16 cellular contexts compared by ENCODE assay signal in genomic region chr19:2933490-2933910, GRCh38. TPM values are rescaled to one million over a fixed set of nuclear protein-coding genes. Genes with fewer than 3 reads are reported as not detected.
DNase-seq lines count a peak whose midpoint lies in the region; ATAC-seq, FAIRE-seq and TF ChIP-seq lines count a peak whose summit lies in the region.
"Had no signal": no experiment of that assay in that cellular context is flagged by ENCODE, and none has a peak within 500 bp of the region (broad histone marks: within the 10 kb centered on the region; RNA-seq: fewer than 3 reads in every experiment).

No MANE protein-coding gene starts in this region.

- H3K27ac ChIP-seq in A549, result no peak overlapping the region
- no peak overlapping the region for H3K27ac ChIP-seq in HCT116 (ENCODE audit: low read depth, low read length)
- no peak overlapping the region for H3K27ac ChIP-seq in K562 (ENCODE audit: extremely low read depth, low read depth, low read length)
- H3K27ac ChIP-seq in liver (ENCODE audit: low read depth in 1 of 2, low read length in 2 of 2), result no peak overlapping the region
- no peak overlapping the region for H3K27ac ChIP-seq in gastroesophageal sphincter

- FAIRE-seq in A549 (lab: Jason Lieb, UNC), result no peak
- FAIRE-seq in K562 (lab: Jason Lieb, UNC), result no peak
- no peak for FAIRE-seq in RCC 7860 (lab: Jason Lieb, UNC)

- WGBS in A549 (ENCODE audit: missing lambda C conversion rate), result 95% methylated on average over 18 of the region's 18 CpGs
- WGBS in K562 (ENCODE audit: insufficient coverage, low coverage, missing lambda C conversion rate), result 94% methylated on average over 18 of the region's 18 CpGs
- WGBS in liver, result 98% methylated on average over 18 of the region's 18 CpGs
- 91 to 100% methylated on average over 13 to 17 of the region's 18 CpGs for WGBS in gastroesophageal sphincter (ENCODE audit: low coverage in 1 of 2), 2 donors

- no peaks in the 10 kb centered on the region for H4K20me1 ChIP-seq in HCT116 (ENCODE audit: insufficient read depth)
- H4K20me1 ChIP-seq in K562 (replicated peaks; ENCODE audit: control insufficient read depth, insufficient read depth, low read length), result no peaks in the 10 kb centered on the region

- H3K4me3 ChIP-seq in A549, result no peak overlapping the region
- H3K4me3 ChIP-seq in HCT116 (replicated peaks in 1 of 2; ENCODE audit: low read depth in 1 of 2, low read length in 2 of 2), result no peak overlapping the region
- no peak overlapping the region for H3K4me3 ChIP-seq in K562
- peak overlapping the region in 2 of 3 donors; percentile 52 to 56 for H3K4me3 ChIP-seq in liver (ENCODE audit: low read depth in 1 of 3, low read length in 3 of 3)
- H3K4me3 ChIP-seq in gastroesophageal sphincter, result no peak overlapping the region

- intact Hi-C loops in HCT116 (cut with micrococcal nuclease), result loop anchor here (10.0 kb wide), 1 partner anchor 89 kb away; the partner anchor contains the start of gene ZNF555
- intact Hi-C loops in K562 (cut with micrococcal nuclease), result no loop called here

- no peaks in the 10 kb centered on the region for H3K9me2 ChIP-seq in HCT116 (ENCODE audit: insufficient read depth)

- no peaks in the 10 kb centered on the region for H3K4me1 ChIP-seq in A549
- no peaks in the 10 kb centered on the region for H3K4me1 ChIP-seq in HCT116 (ENCODE audit: control insufficient read depth in 1 of 2, insufficient read depth in 2 of 2, low read length in 2 of 2)
- no peaks in the 10 kb centered on the region for H3K4me1 ChIP-seq in K562 (replicated peaks in 1 of 2; ENCODE audit: control insufficient read depth in 2 of 2, insufficient read depth in 2 of 2, low read length in 2 of 2)
- H3K4me1 ChIP-seq in liver (ENCODE audit: control insufficient read depth in 4 of 4, insufficient read depth in 4 of 4, low read length in 3 of 4), result no peaks in the 10 kb centered on the region
- H3K4me1 ChIP-seq in gastroesophageal sphincter, result no peaks in the 10 kb centered on the region

- RAD21 ChIA-PET in HCT116 (lab: Charles Lee; ENCODE audit: low non-redundant PET in 1 of 2, low total read pairs in 2 of 2, uncharacterized antibody in 2 of 2, unreplicated experiment in 2 of 2), result no interaction called here

- POLR2A ChIA-PET in A549 (lab: Yijun Ruan, JAX) (no interaction called here), HCT116 (lab: Charles Lee) (interaction anchor here (0.7 kb wide), 1 partner anchor 33 kb away, joined by 3 read pairs; the partner anchor contains the start of gene ZNF57), K562 (lab: Yijun Ruan, JAX) (interaction anchor here (1.1 kb wide), 1 partner anchor 17 kb away, joined by 3 read pairs; no protein-coding TSS in a partner anchor)

- H3K4me2 ChIP-seq in A549 (no peak overlapping the region), HCT116 (ENCODE audit: low read length) (no peak overlapping the region), K562 (ENCODE audit: insufficient read depth, low read length) (no peak overlapping the region)

- H3K27me3 ChIP-seq in HCT116 (ENCODE audit: insufficient read depth, low read length) (no peaks in the 10 kb centered on the region), K562 (ENCODE audit: control insufficient read depth in 2 of 2, insufficient read depth in 2 of 2, low read length in 2 of 2) (no peaks in the 10 kb centered on the region), liver (ENCODE audit: control insufficient read depth in 4 of 4, insufficient read depth in 4 of 4, low read length in 3 of 4) (no peaks in the 10 kb centered on the region), gastroesophageal sphincter (no peaks in the 10 kb centered on the region)

- CTCF ChIA-PET in A549 (lab: Yijun Ruan, JAX), result no interaction called here
- CTCF ChIA-PET in HCT116 (lab: Charles Lee), result no interaction called here
- CTCF ChIA-PET in K562 (lab: Yijun Ruan, JAX; ENCODE audit: low intra/inter-chr PET ratio), result no interaction called here

- H3K9me3 ChIP-seq in A549 (peaks cover 55% of the 10 kb centered on the region), HCT116 (ENCODE audit: control insufficient read depth in 1 of 2, insufficient read depth in 1 of 2, low read depth in 1 of 2, low read length in 2 of 2) (peaks cover 30 to 33% of the 10 kb centered on the region in 2 experiments; a peak in 3 of 4 replicates), K562 (replicated peaks; ENCODE audit: control insufficient read depth, insufficient read depth, low read depth, low read length) (peaks cover 40% of the 10 kb centered on the region), liver (ENCODE audit: control insufficient read depth in 4 of 4, low read length in 3 of 4) (peaks cover 23 to 48% (median 30%) of the 10 kb centered on the region in 4 donors), gastroesophageal sphincter (peaks cover 0 to 39% (median 9%) of the 10 kb centered on the region in 3 donors)

- no peak for TF ChIP-seq CTCF in A549 (IDR thresholded peaks at IDR 0.05)
- no peak for TF ChIP-seq CTCF in HCT116 (IDR thresholded peaks at IDR 0.05 in 2 of 3, conservative IDR thresholded peaks at IDR 0.05 in 1 of 3; ENCODE audit: borderline replicate concordance in 1 of 3, insufficient read depth in 1 of 3, low read depth in 2 of 3, low read length in 2 of 3)
- TF ChIP-seq CTCF in K562 (IDR thresholded peaks at IDR 0.05 in 2 of 3, conservative IDR thresholded peaks at IDR 0.05 in 1 of 3; ENCODE audit: insufficient read depth in 2 of 3, low read depth in 1 of 3, low read length in 3 of 3), result no peak
- no peak for TF ChIP-seq CTCF in liver (IDR thresholded peaks at IDR 0.05; ENCODE audit: low read depth, low read length, missing input control)
- TF ChIP-seq CTCF in gastroesophageal sphincter (IDR thresholded peaks at IDR 0.05), result no peak

- H3K9ac ChIP-seq in HCT116 (ENCODE audit: low read length) (no peak overlapping the region), K562 (ENCODE audit: insufficient read depth in 1 of 2, low read depth in 2 of 2, low read length in 2 of 2) (no peak overlapping the region), liver (ENCODE audit: low read depth in 1 of 2, low read length in 2 of 2) (no peak overlapping the region)

- TF ChIP-seq EP300 in A549 (IDR thresholded peaks at IDR 0.05) (no peak), K562 (IDR thresholded peaks at IDR 0.05; ENCODE audit: low read length) (no peak), gastroesophageal sphincter (IDR thresholded peaks at IDR 0.05) (no peak)

- ATAC-seq in A549, result no peak
- no peak for ATAC-seq in HCT116
- no peak for ATAC-seq in K562
- no peak for ATAC-seq in gastroesophageal sphincter
- ATAC-seq: CD8-positive, alpha-beta T cell; PC-3 had no signal

- H2AFZ ChIP-seq in HCT116 (ENCODE audit: low read depth, low read length, poor library complexity, severe bottlenecking) (no peak overlapping the region), K562 (ENCODE audit: low read depth, low read length) (no peak overlapping the region)

- DNase-seq in A549 (ENCODE audit: low read depth in 1 of 2, low spot score in 1 of 2), result peak in 1 of 2 experiments; percentile 26
- no peak for DNase-seq in HCT116 (ENCODE audit: low read depth, low spot score)
- DNase-seq in K562 (ENCODE audit: extremely low read depth in 1 of 4, low spot score in 3 of 4), result no peak
- DNase-seq in hippocampal formation (lab: John Stamatoyannopoulos, UW), result no peak
- no peak for DNase-seq in RCC 7860 (ENCODE audit: low spot score)
- no peak for DNase-seq in DMS153 treated with DMSO at 0.1 percent for 48 hours (lab: John Stamatoyannopoulos, UW; ENCODE audit: unreplicated experiment)
- DNase-seq: ACHN; CD8-positive, alpha-beta T cell; H9; MV-4-11; NCI-H1417 treated with DMSO at 0.1 percent for 48 hours; NCI-H2081; NCI-H226; PC-3 had no signal

- H3K9me1 ChIP-seq in K562 (ENCODE audit: control insufficient read depth, insufficient read depth, low read length), result no peaks in the 10 kb centered on the region

- H3K36me3 ChIP-seq in HCT116 (ENCODE audit: control insufficient read depth in 1 of 2, insufficient read depth in 2 of 2, low read length in 2 of 2), result peaks cover 4 to 48% of the 10 kb centered on the region in 2 experiments
- H3K36me3 ChIP-seq in K562 (ENCODE audit: control insufficient read depth, insufficient read depth, low read length), result peaks cover 54% of the 10 kb centered on the region
- peaks cover 12 to 57% (median 39%) of the 10 kb centered on the region in 4 donors for H3K36me3 ChIP-seq in liver (ENCODE audit: control insufficient read depth in 4 of 4, insufficient read depth in 3 of 4, low read depth in 1 of 4, low read length in 3 of 4)
- peaks cover 6 to 81% of the 10 kb centered on the region in 2 donors for H3K36me3 ChIP-seq in gastroesophageal sphincter

- no TSS peak for BruUV-seq in HCT116 (replicated peaks; lab: Mats Ljungman, UMichigan)
- BruUV-seq in K562 (replicated peaks; lab: Mats Ljungman, UMichigan), result no TSS peak

- no peak for TF ChIP-seq POLR2A in A549 (IDR thresholded peaks at IDR 0.05; ENCODE audit: low read length)
- TF ChIP-seq POLR2A in HCT116 (IDR thresholded peaks at IDR 0.05; ENCODE audit: borderline replicate concordance, extremely low read depth, insufficient read depth, insufficient read length), result no peak
- TF ChIP-seq POLR2A in K562 (conservative IDR thresholded peaks at IDR 0.05), result 0 out of 2 replicates have a peak, but pooled peaks have one; percentile 31
- TF ChIP-seq POLR2A in gastroesophageal sphincter (IDR thresholded peaks at IDR 0.05), result no peak

- in situ Hi-C loops in K562 (cut with MboI), result no loop called here

- no peak for TF ChIP-seq RAD21 in A549 (conservative IDR thresholded peaks at IDR 0.05 in 1 of 2, IDR thresholded peaks at IDR 0.05 in 1 of 2)
- TF ChIP-seq RAD21 in HCT116 (IDR thresholded peaks at IDR 0.05; ENCODE audit: low read depth), result no peak
- no peak for TF ChIP-seq RAD21 in K562 (CRISPR knock-in tag; conservative IDR thresholded peaks at IDR 0.05 in 1 of 2, IDR thresholded peaks at IDR 0.05 in 1 of 2)
- no peak for TF ChIP-seq RAD21 in liver (IDR thresholded peaks at IDR 0.05)

- no peaks in the 10 kb centered on the region for H3K79me2 ChIP-seq in HCT116 (ENCODE audit: insufficient read depth, low read length)
- H3K79me2 ChIP-seq in K562 (ENCODE audit: control insufficient read depth, insufficient read depth, low read length), result no peaks in the 10 kb centered on the region; the same call in 2 of the 3 replicates

RNA-seq across cellular contexts. Expression of gene ZNF77, which starts 11.3 kb away (rescaled TPM):
- polyA plus RNA-seq in A549 (2011; rRNA removed), result 3.4 and 4.1 TPM in 2 replicates
- polyA plus RNA-seq in A549 (2012; cell fraction: cytosol; rRNA removed), result 1.7 and 1.8 TPM in 2 replicates
- 1.2 and 1.3 TPM in 2 replicates for polyA plus RNA-seq in A549 (2012; cell fraction: nucleus; rRNA removed)
- polyA plus RNA-seq in A549 (2017; fragmentation: RNase III; extraction: RNeasy Plus Mini Kit Qiagen cat#74134 plus additional on column Dnase treatment), result 1.7 to 1.9 TPM (median 1.7 TPM) in 3 replicates
- 3.1 and 4.1 TPM in 2 replicates for polyA minus RNA-seq in A549 (2011; rRNA and poly(A)+ RNA removed)
- 5.9 TPM for total RNA-seq in HCT116 (2021; ENCODE audit: unreplicated experiment)
- 7.2 and 7.6 TPM in 2 replicates for polyA plus RNA-seq in HCT116 (2012)
- total RNA-seq in K562 (2011; cell fraction: chromatin; rRNA removed; ENCODE audit: low replicate concordance), result 62.3 and 82.9 TPM in 2 replicates
- total RNA-seq in K562 (2011; cell fraction: nucleolus; rRNA removed), result 40.1 and 43.2 TPM in 2 replicates
- 32.5 and 41.6 TPM in 2 replicates for total RNA-seq in K562 (2011; cell fraction: nucleoplasm; rRNA removed)
- total RNA-seq in K562 (2014; rRNA removed), result 6.5 and 8.6 TPM in 2 replicates
- total RNA-seq in K562 (2014; rRNA removed; fragmentation: Illumina TruSeq; extraction: Trizol), result 11.2 and 13.5 TPM in 2 replicates
- total RNA-seq in K562 (2015; rRNA removed; fragmentation: Illumina TruSeq; extraction: Trizol), result 10.2 and 11.2 TPM in 2 replicates
- total RNA-seq in K562 (2021), result 6.7 and 6.8 TPM in 2 replicates
- polyA plus RNA-seq in K562 (2011; rRNA removed), result 12.3 and 14.5 TPM in 2 replicates
- 4.5 and 6.9 TPM in 2 replicates for polyA plus RNA-seq in K562 (2011; cell fraction: cytosol; rRNA removed)
- 11.2 and 12.3 TPM in 2 replicates for polyA plus RNA-seq in K562 (2011; cell fraction: nucleus; rRNA removed)
- polyA plus RNA-seq in K562 (2012), result 5.9 and 14.5 TPM in 2 replicates
- polyA plus RNA-seq in K562 (2014; fragmentation: Illumina TruSeq; extraction: Trizol), result 7.7 and 10.7 TPM in 2 replicates
- polyA plus RNA-seq in K562 (2014; fragmentation: Nextera tagmentation; extraction: Ambion mirVana), result 1 to 10 TPM; 4.3 to 4.9 TPM
- polyA plus RNA-seq in K562 (2014; rRNA removed), result 8.1 and 8.2 TPM in 2 replicates
- 22.6 and 25.0 TPM in 2 replicates for polyA minus RNA-seq in K562 (2011; rRNA and poly(A)+ RNA removed)
- polyA minus RNA-seq in K562 (2011; cell fraction: cytosol; rRNA and poly(A)+ RNA removed), result 3.2 and 4.4 TPM in 2 replicates
- polyA minus RNA-seq in K562 (2011; cell fraction: nucleus; rRNA and poly(A)+ RNA removed), result 5.4 and 7.1 TPM in 2 replicates
- 1 to 10 TPM; 2.6 to 3.5 TPM for total RNA-seq in liver
- polyA plus RNA-seq in liver, result 1 to 10 TPM in 1 of 2 donors, under 1 TPM in 1; 0.90 to 1.1 TPM
- total RNA-seq in gastroesophageal sphincter, result 1 to 10 TPM; 2.2 to 6.8 (median 3.4) TPM

RNA-seq across cellular contexts. Expression of gene ZNF57, which starts 32.8 kb away (rescaled TPM):
- polyA plus RNA-seq in A549 (2011; rRNA removed), result 2.6 and 3.3 TPM in 2 replicates
- polyA plus RNA-seq in A549 (2012; cell fraction: cytosol; rRNA removed), result 1.0 and 1.1 TPM in 2 replicates
- polyA plus RNA-seq in A549 (2012; cell fraction: nucleus; rRNA removed), result 0.73 and 1.1 TPM in 2 replicates
- 1.9 to 2.5 TPM (median 2.2 TPM) in 3 replicates for polyA plus RNA-seq in A549 (2017; fragmentation: RNase III; extraction: RNeasy Plus Mini Kit Qiagen cat#74134 plus additional on column Dnase treatment)
- 3.9 and 4.0 TPM in 2 replicates for polyA minus RNA-seq in A549 (2011; rRNA and poly(A)+ RNA removed)
- 8.3 TPM for total RNA-seq in HCT116 (2021; ENCODE audit: unreplicated experiment)
- 4.2 and 6.4 TPM in 2 replicates for polyA plus RNA-seq in HCT116 (2012)
- total RNA-seq in K562 (2011; cell fraction: chromatin; rRNA removed; ENCODE audit: low replicate concordance), result 13.0 and 27.0 TPM in 2 replicates
- total RNA-seq in K562 (2011; cell fraction: nucleolus; rRNA removed), result 9.3 and 12.1 TPM in 2 replicates
- total RNA-seq in K562 (2011; cell fraction: nucleoplasm; rRNA removed), result 10.5 and 12.5 TPM in 2 replicates
- 7.3 and 8.5 TPM in 2 replicates for total RNA-seq in K562 (2014; rRNA removed)
- total RNA-seq in K562 (2014; rRNA removed; fragmentation: Illumina TruSeq; extraction: Trizol), result 13.4 and 13.5 TPM in 2 replicates
- total RNA-seq in K562 (2015; rRNA removed; fragmentation: Illumina TruSeq; extraction: Trizol), result 10.8 and 11.5 TPM in 2 replicates
- total RNA-seq in K562 (2021), result 7.7 and 7.8 TPM in 2 replicates
- polyA plus RNA-seq in K562 (2011; rRNA removed), result 10.8 and 12.8 TPM in 2 replicates
- 4.9 and 6.9 TPM in 2 replicates for polyA plus RNA-seq in K562 (2011; cell fraction: cytosol; rRNA removed)
- polyA plus RNA-seq in K562 (2011; cell fraction: nucleus; rRNA removed), result 10.0 and 11.7 TPM in 2 replicates
- polyA plus RNA-seq in K562 (2012), result 6.3 and 8.0 TPM in 2 replicates
- polyA plus RNA-seq in K562 (2014; fragmentation: Illumina TruSeq; extraction: Trizol), result 9.6 and 11.9 TPM in 2 replicates
- polyA plus RNA-seq in K562 (2014; fragmentation: Nextera tagmentation; extraction: Ambion mirVana), result 1 to 10 TPM; 3.9 to 6.2 TPM
- polyA plus RNA-seq in K562 (2014; rRNA removed), result 7.0 and 7.7 TPM in 2 replicates
- polyA minus RNA-seq in K562 (2011; rRNA and poly(A)+ RNA removed), result 18.7 and 20.8 TPM in 2 replicates
- 4.1 and 6.6 TPM in 2 replicates for polyA minus RNA-seq in K562 (2011; cell fraction: cytosol; rRNA and poly(A)+ RNA removed)
- polyA minus RNA-seq in K562 (2011; cell fraction: nucleus; rRNA and poly(A)+ RNA removed), result 3.0 and 7.1 TPM in 2 replicates
- 1 to 10 TPM; 1.4 to 2.8 TPM for total RNA-seq in liver
- polyA plus RNA-seq in liver, result 1 to 10 TPM; 1.3 to 2.1 TPM
- 1 to 10 TPM; 1.3 to 3.8 (median 2.8) TPM for total RNA-seq in gastroesophageal sphincter

RNA-seq across cellular contexts. Expression of gene TLE6, which starts 43.9 kb away (rescaled TPM):
- polyA plus RNA-seq in A549 (2011; rRNA removed), result 3.1 and 6.1 TPM in 2 replicates
- 2.7 and 3.7 TPM in 2 replicates for polyA plus RNA-seq in A549 (2012; cell fraction: cytosol; rRNA removed)
- 7.6 TPM in 2 replicates for polyA plus RNA-seq in A549 (2012; cell fraction: nucleus; rRNA removed)
- polyA plus RNA-seq in A549 (2017; fragmentation: RNase III; extraction: RNeasy Plus Mini Kit Qiagen cat#74134 plus additional on column Dnase treatment), result 4.2 to 5.4 TPM (median 5.1 TPM) in 3 replicates
- 3.2 and 5.1 TPM in 2 replicates for polyA minus RNA-seq in A549 (2011; rRNA and poly(A)+ RNA removed)
- 10.9 TPM for total RNA-seq in HCT116 (2021; ENCODE audit: unreplicated experiment)
- polyA plus RNA-seq in HCT116 (2012), result 12.5 and 15.2 TPM in 2 replicates
- total RNA-seq in K562 (2011; cell fraction: chromatin; rRNA removed; ENCODE audit: low replicate concordance), result 5.1 and 7.6 TPM in 2 replicates
- 5.1 and 5.5 TPM in 2 replicates for total RNA-seq in K562 (2011; cell fraction: nucleolus; rRNA removed)
- 2.7 and 4.5 TPM in 2 replicates for total RNA-seq in K562 (2011; cell fraction: nucleoplasm; rRNA removed)
- 3.3 and 6.1 TPM in 2 replicates for total RNA-seq in K562 (2014; rRNA removed)
- 1.1 and 1.2 TPM in 2 replicates for total RNA-seq in K562 (2014; rRNA removed; fragmentation: Illumina TruSeq; extraction: Trizol)
- total RNA-seq in K562 (2015; rRNA removed; fragmentation: Illumina TruSeq; extraction: Trizol), result 3.4 and 3.5 TPM in 2 replicates
- total RNA-seq in K562 (2021), result 1.8 TPM in 2 replicates
- 3.3 and 3.5 TPM in 2 replicates for polyA plus RNA-seq in K562 (2011; rRNA removed)
- polyA plus RNA-seq in K562 (2011; cell fraction: cytosol; rRNA removed), result 3.0 TPM in 2 replicates
- 6.5 and 7.6 TPM in 2 replicates for polyA plus RNA-seq in K562 (2011; cell fraction: nucleus; rRNA removed)
- 2.3 and 10.0 TPM in 2 replicates for polyA plus RNA-seq in K562 (2012)
- polyA plus RNA-seq in K562 (2014; fragmentation: Illumina TruSeq; extraction: Trizol), result 1.8 and 3.1 TPM in 2 replicates
- 1 to 10 TPM; 1.2 to 1.5 TPM for polyA plus RNA-seq in K562 (2014; fragmentation: Nextera tagmentation; extraction: Ambion mirVana)
- 2.5 and 4.4 TPM in 2 replicates for polyA plus RNA-seq in K562 (2014; rRNA removed)
- 0.70 and 0.78 TPM in 2 replicates for polyA minus RNA-seq in K562 (2011; rRNA and poly(A)+ RNA removed)
- 1.1 TPM in 1 of 2 replicates, not detected in the other for polyA minus RNA-seq in K562 (2011; cell fraction: cytosol; rRNA and poly(A)+ RNA removed)
- 0.94 and 2.4 TPM in 2 replicates for polyA minus RNA-seq in K562 (2011; cell fraction: nucleus; rRNA and poly(A)+ RNA removed)
- total RNA-seq in liver, result 1 to 10 TPM in 1 of 2 donors, under 1 TPM in 1; 0.47 to 1.7 TPM
- 1 to 10 TPM in 1 of 2 donors, under 1 TPM in 1; 0.78 to 2.8 TPM for polyA plus RNA-seq in liver
- under 1 TPM in 3 of 4 donors, not detected in 1; 0.19 to 0.64 (median 0.40) TPM for total RNA-seq in gastroesophageal sphincter
- total RNA-seq: CD8-positive, alpha-beta T cell had no signal

Comparison
In these comparisons a context has a peak if more than half of its experiments do, and no peak if none do; other contexts are left out.
1. H3K4me3 ChIP-seq: peak in liver (2 of 3); none in A549 (single experiment), HCT116 (0 of 2), K562 (single experiment) and gastroesophageal sphincter (0 of 2).
2. Of the 35 proteins assayed by ChIP-seq in both K562 and A549: peak only in K562: HDAC2 and POLR2A; only in A549: MAX; in both: none; in neither: 30; mixed calls (peak in some experiments, not most) for 2.